Comparison of ENCODE assay signal across 14 cellular contexts in genomic region chr18:11175266-11175947, GRCh38. TPM values are rescaled to one million over a fixed set of nuclear protein-coding genes. Genes with fewer than 3 reads are reported as not detected.
A peak's percentile ranks its signal among the peaks of the same experiment; 100 is the strongest.
DNase-seq lines count a peak whose midpoint lies in the region; ATAC-seq and TF ChIP-seq lines count a peak whose summit lies in the region.
"Had no signal": no experiment of that assay in that cellular context is flagged by ENCODE, and none has a peak within 500 bp of the region (broad histone marks: within the 10 kb centered on the region; RNA-seq: fewer than 3 reads in every experiment).

No MANE protein-coding gene starts in this region.

- no peaks in the 10 kb centered on the region for H3K36me3 Mint-ChIP-seq in activated CD4-positive, alpha-beta T cell treated with anti-CD3 and anti-CD28 coated beads, Interleukin-2, amount 10 ng/mL, durations not matched to agents 24 days and 14 days (ENCODE audit: low read depth)
- no peaks in the 10 kb centered on the region for H3K36me3 Mint-ChIP-seq in activated T-helper 1 cell treated with anti-CD3 and anti-CD28 coated beads, Interleukin-12 subunit alpha, Interleukin-12 subunit beta, Interleukin-2, Interleukin-4 antibody, amounts not matched to agents 30 ng/mL and 10 ng/mL and 1 ng/mL, durations not matched to agents 14 hours and 24 hours and 36 hours (ENCODE audit: low read depth)
- H3K36me3 Mint-ChIP-seq: activated naive CD4-positive, alpha-beta T cell treated with anti-CD3 and anti-CD28 coated beads, Interleukin-2, amount 10 ng/mL, durations not matched to agents 7 days and 5 days had no signal

- no peak overlapping the region for H3K4me3 Mint-ChIP-seq in activated CD4-positive, alpha-beta T cell treated with anti-CD3 and anti-CD28 coated beads, Interleukin-2, amount 10 ng/mL, durations not matched to agents 24 days and 14 days
- no peak overlapping the region for H3K4me3 Mint-ChIP-seq in activated T-helper 1 cell treated with anti-CD3 and anti-CD28 coated beads, Interleukin-12 subunit alpha, Interleukin-12 subunit beta, Interleukin-2, Interleukin-4 antibody, amounts not matched to agents 30 ng/mL and 10 ng/mL and 1 ng/mL, durations not matched to agents 14 hours and 24 hours and 36 hours
- H3K4me3 Mint-ChIP-seq: activated naive CD4-positive, alpha-beta T cell treated with anti-CD3 and anti-CD28 coated beads, Interleukin-2, amount 10 ng/mL, durations not matched to agents 7 days and 5 days had no signal

- no peak for TF ChIP-seq CTCF in brain microvascular endothelial cell (IDR thresholded peaks at IDR 0.05; ENCODE audit: low read depth, low read length, missing control alignments)

- H3K4me1 ChIP-seq in aorta (ENCODE audit: control insufficient read depth in 1 of 2, insufficient read depth in 2 of 2, low read length in 2 of 2), result peaks cover 0 to 6% of the 10 kb centered on the region in 2 donors
- H3K4me1 ChIP-seq: foreskin keratinocyte had no signal

- H3K9me3 Mint-ChIP-seq in activated CD4-positive, alpha-beta T cell treated with anti-CD3 and anti-CD28 coated beads, Interleukin-2, amount 10 ng/mL, durations not matched to agents 24 days and 14 days, result no peaks in the 10 kb centered on the region
- H3K9me3 Mint-ChIP-seq in activated T-helper 1 cell treated with anti-CD3 and anti-CD28 coated beads, Interleukin-12 subunit alpha, Interleukin-12 subunit beta, Interleukin-2, Interleukin-4 antibody, amounts not matched to agents 30 ng/mL and 10 ng/mL and 1 ng/mL, durations not matched to agents 14 hours and 24 hours and 36 hours, result peaks cover 5% of the 10 kb centered on the region
- H3K9me3 Mint-ChIP-seq: activated naive CD4-positive, alpha-beta T cell treated with anti-CD3 and anti-CD28 coated beads, Interleukin-2, amount 10 ng/mL, durations not matched to agents 7 days and 5 days had no signal

- H3K27ac Mint-ChIP-seq in activated CD4-positive, alpha-beta T cell treated with anti-CD3 and anti-CD28 coated beads, Interleukin-2, amount 10 ng/mL, durations not matched to agents 24 days and 14 days, result no peak overlapping the region
- no peak overlapping the region for H3K27ac Mint-ChIP-seq in activated T-helper 1 cell treated with anti-CD3 and anti-CD28 coated beads, Interleukin-12 subunit alpha, Interleukin-12 subunit beta, Interleukin-2, Interleukin-4 antibody, amounts not matched to agents 30 ng/mL and 10 ng/mL and 1 ng/mL, durations not matched to agents 14 hours and 24 hours and 36 hours
- H3K27ac Mint-ChIP-seq: activated naive CD4-positive, alpha-beta T cell treated with anti-CD3 and anti-CD28 coated beads, Interleukin-2, amount 10 ng/mL, durations not matched to agents 7 days and 5 days had no signal

- peak overlapping the region; percentile 64 for H3K27ac ChIP-seq in brain microvascular endothelial cell
- H3K27ac ChIP-seq in aorta (ENCODE audit: low read depth in 1 of 2, low read length in 2 of 2), result peak overlapping the region; percentile 86 to 96
- H3K27ac ChIP-seq: 22Rv1, foreskin keratinocyte had no signal

- H3K9me3 ChIP-seq in aorta (ENCODE audit: control insufficient read depth, low read length), result no peaks in the 10 kb centered on the region

- in situ Hi-C loops in brain microvascular endothelial cell (cut with HindIII; ENCODE audit: low pct_ligation_motif_present, low sequenced_read_pairs), result no loop called here

- H3K36me3 ChIP-seq in brain microvascular endothelial cell (replicated peaks) (no peaks in the 10 kb centered on the region), aorta (ENCODE audit: control insufficient read depth in 1 of 2, insufficient read depth in 2 of 2, low read length in 1 of 2) (no peaks in the 10 kb centered on the region)

- H3K4me3 ChIP-seq in brain microvascular endothelial cell (ENCODE audit: low read depth, low read length), result no peak overlapping the region
- peak overlapping the region in 1 of 2 donors; percentile 32 for H3K4me3 ChIP-seq in aorta (ENCODE audit: low read length in 2 of 2)

- ATAC-seq in aorta (ENCODE audit: low FRiP score), result no peak
- ATAC-seq: foreskin keratinocyte, sciatic nerve had no signal

- no peaks in the 10 kb centered on the region for H3K27me3 Mint-ChIP-seq in activated CD4-positive, alpha-beta T cell treated with anti-CD3 and anti-CD28 coated beads, Interleukin-2, amount 10 ng/mL, durations not matched to agents 24 days and 14 days
- H3K27me3 Mint-ChIP-seq in activated T-helper 1 cell treated with anti-CD3 and anti-CD28 coated beads, Interleukin-12 subunit alpha, Interleukin-12 subunit beta, Interleukin-2, Interleukin-4 antibody, amounts not matched to agents 30 ng/mL and 10 ng/mL and 1 ng/mL, durations not matched to agents 14 hours and 24 hours and 36 hours (ENCODE audit: insufficient read depth), result no peaks in the 10 kb centered on the region
- H3K27me3 Mint-ChIP-seq: activated naive CD4-positive, alpha-beta T cell treated with anti-CD3 and anti-CD28 coated beads, Interleukin-2, amount 10 ng/mL, durations not matched to agents 7 days and 5 days had no signal

- WGBS in aorta, 2 donors, result 3 to 7% methylated on average over 4 of the region's 4 CpGs

- DNase-seq in activated CD4-positive, alpha-beta T cell treated with anti-CD3 and anti-CD28 coated beads, Interleukin-2, amount 10 ng/mL, durations not matched to agents 24 days and 14 days, result peak; percentile 0
- no peak for DNase-seq in activated CD4-positive, alpha-beta T cell treated with anti-CD3 and anti-CD28 coated beads, Interleukin-2, amount 50 U/mL, for 48 hours
- DNase-seq in brain microvascular endothelial cell, result peak; percentile 32
- DNase-seq in myocyte (ENCODE audit: low read depth), result peak; percentile 20
- no peak for DNase-seq in aorta
- no peak for DNase-seq in GOT3 (lab: John Stamatoyannopoulos, UW)
- DNase-seq in activated T-helper 1 cell treated with anti-CD3 and anti-CD28 coated beads, Interleukin-12 subunit alpha, Interleukin-12 subunit beta, Interleukin-2, Interleukin-4 antibody, amounts not matched to agents 30 ng/mL and 10 ng/mL and 1 ng/mL, durations not matched to agents 14 hours and 24 hours and 36 hours (ENCODE audit: low spot score), result no peak
- no peak for DNase-seq in activated gamma-delta T cell treated with Interleukin-2 at 50 U/mL for 16 hours
- DNase-seq: activated naive CD4-positive, alpha-beta T cell treated with anti-CD3 and anti-CD28 coated beads, Interleukin-2, amount 10 ng/mL, durations not matched to agents 7 days and 5 days; foreskin keratinocyte; NCI-H2081 had no signal

- no peaks in the 10 kb centered on the region for H3K4me1 Mint-ChIP-seq in activated CD4-positive, alpha-beta T cell treated with anti-CD3 and anti-CD28 coated beads, Interleukin-2, amount 10 ng/mL, durations not matched to agents 24 days and 14 days
- H3K4me1 Mint-ChIP-seq in activated T-helper 1 cell treated with anti-CD3 and anti-CD28 coated beads, Interleukin-12 subunit alpha, Interleukin-12 subunit beta, Interleukin-2, Interleukin-4 antibody, amounts not matched to agents 30 ng/mL and 10 ng/mL and 1 ng/mL, durations not matched to agents 14 hours and 24 hours and 36 hours (ENCODE audit: low read depth), result no peaks in the 10 kb centered on the region
- H3K4me1 Mint-ChIP-seq: activated naive CD4-positive, alpha-beta T cell treated with anti-CD3 and anti-CD28 coated beads, Interleukin-2, amount 10 ng/mL, durations not matched to agents 7 days and 5 days had no signal

- no peaks in the 10 kb centered on the region for H3K27me3 ChIP-seq in brain microvascular endothelial cell (replicated peaks)
- no peaks in the 10 kb centered on the region for H3K27me3 ChIP-seq in aorta (ENCODE audit: control insufficient read depth in 1 of 2, insufficient read depth in 2 of 2, low read length in 1 of 2)
- H3K27me3 ChIP-seq: foreskin keratinocyte had no signal

- intact Hi-C loops in activated CD4-positive, alpha-beta T cell treated with anti-CD3 and anti-CD28 coated beads, Interleukin-2, amount 10 ng/mL, durations not matched to agents 24 days and 14 days (cut with micrococcal nuclease), result no loop called here
- intact Hi-C loops in aorta (cut with DNase I), result loop anchor here in 1 of 2 donors (5.0 kb wide), 1 partner anchor 152 kb away; no protein-coding TSS in a partner anchor
- intact Hi-C loops in activated T-helper 1 cell treated with anti-CD3 and anti-CD28 coated beads, Interleukin-12 subunit alpha, Interleukin-12 subunit beta, Interleukin-2, Interleukin-4 antibody, amounts not matched to agents 30 ng/mL and 10 ng/mL and 1 ng/mL, durations not matched to agents 14 hours and 24 hours and 36 hours (cut with micrococcal nuclease), result no loop called here

RNA-seq across cellular contexts. Expression of gene PIEZO2, which starts 26.0 kb away (rescaled TPM):
- total RNA-seq in activated CD4-positive, alpha-beta T cell treated with anti-CD3 and anti-CD28 coated beads, Interleukin-2, amount 10 ng/mL, durations not matched to agents 24 days and 14 days, result not detected in 2 replicates
- total RNA-seq in myocyte (7.5 and 10.7 TPM in 2 replicates), aorta (1 to 10 TPM; 2.3 to 8.8 TPM)
- polyA plus RNA-seq in myocyte (2012), result 12.6 TPM
- under 1 TPM; 0.50 to 0.90 TPM for polyA plus RNA-seq in aorta
- not detected in 2 replicates for total RNA-seq in activated T-helper 1 cell treated with anti-CD3 and anti-CD28 coated beads, Interleukin-12 subunit alpha, Interleukin-12 subunit beta, Interleukin-2, Interleukin-4 antibody, amounts not matched to agents 30 ng/mL and 10 ng/mL and 1 ng/mL, durations not matched to agents 14 hours and 24 hours and 36 hours
- total RNA-seq: foreskin keratinocyte had no signal
- polyA plus RNA-seq: foreskin keratinocyte, keratinocyte had no signal

Comparison
In these comparisons a context has a peak if more than half of its experiments do, and no peak if none do; other contexts are left out.
1. DNase-seq: peak in activated CD4-positive, alpha-beta T cell treated with anti-CD3 and anti-CD28 coated beads, Interleukin-2, amount 10 ng/mL, durations not matched to agents 24 days and 14 days (single experiment), brain microvascular endothelial cell (single experiment) and myocyte (single experiment); none in activated CD4-positive, alpha-beta T cell treated with anti-CD3 and anti-CD28 coated beads, Interleukin-2, amount 50 U/mL, for 48 hours (0 of 2), aorta (0 of 2), GOT3 (single experiment), activated T-helper 1 cell treated with anti-CD3 and anti-CD28 coated beads, Interleukin-12 subunit alpha, Interleukin-12 subunit beta, Interleukin-2, Interleukin-4 antibody, amounts not matched to agents 30 ng/mL and 10 ng/mL and 1 ng/mL, durations not matched to agents 14 hours and 24 hours and 36 hours (single experiment) and activated gamma-delta T cell treated with Interleukin-2 at 50 U/mL for 16 hours (single experiment).